In the genomic region with DNA sequence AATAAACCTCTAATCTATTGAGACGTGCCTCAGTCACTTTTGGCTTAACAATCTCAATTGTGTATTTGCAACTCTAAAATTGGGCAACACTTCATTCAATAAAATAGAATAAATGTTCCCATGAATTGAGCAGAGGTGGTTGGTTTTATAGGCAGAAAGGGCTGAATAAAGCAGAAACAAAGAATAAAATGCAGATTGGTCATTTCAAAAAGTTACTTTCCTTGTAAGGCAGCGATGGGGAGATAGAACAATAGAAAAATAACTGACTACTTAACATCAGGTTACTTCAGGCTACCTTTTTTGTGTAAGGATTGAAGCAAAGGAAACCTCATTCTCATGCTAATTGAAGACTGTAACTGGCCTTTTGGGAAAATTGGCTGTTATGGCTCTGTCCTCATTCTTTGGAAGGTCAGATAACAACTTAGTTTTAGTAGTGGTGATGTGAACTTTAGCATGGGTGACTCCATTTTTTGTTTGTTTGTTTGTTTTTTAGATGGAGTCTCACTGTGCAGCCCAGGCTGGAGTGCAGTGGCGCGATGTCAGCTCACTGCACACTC, we compare ENCODE assay signal across 1 cellular context.
TF ChIP-seq lines count a peak whose summit lies in the region.

No MANE protein-coding gene starts in this region.

TF ChIP-seq in K562, 482 proteins besides CTCF, POLR2A, EP300 and RAD21:
- no peak for TF ChIP-seq CHCHD3 (CRISPR knock-in tag; IDR thresholded peaks at IDR 0.05)
- no peak for TF ChIP-seq NR1H2 (CRISPR knock-in tag; IDR thresholded peaks at IDR 0.05)
- no peak for TF ChIP-seq SMARCA5 (IDR thresholded peaks at IDR 0.05)
- TF ChIP-seq, protein P1, sequence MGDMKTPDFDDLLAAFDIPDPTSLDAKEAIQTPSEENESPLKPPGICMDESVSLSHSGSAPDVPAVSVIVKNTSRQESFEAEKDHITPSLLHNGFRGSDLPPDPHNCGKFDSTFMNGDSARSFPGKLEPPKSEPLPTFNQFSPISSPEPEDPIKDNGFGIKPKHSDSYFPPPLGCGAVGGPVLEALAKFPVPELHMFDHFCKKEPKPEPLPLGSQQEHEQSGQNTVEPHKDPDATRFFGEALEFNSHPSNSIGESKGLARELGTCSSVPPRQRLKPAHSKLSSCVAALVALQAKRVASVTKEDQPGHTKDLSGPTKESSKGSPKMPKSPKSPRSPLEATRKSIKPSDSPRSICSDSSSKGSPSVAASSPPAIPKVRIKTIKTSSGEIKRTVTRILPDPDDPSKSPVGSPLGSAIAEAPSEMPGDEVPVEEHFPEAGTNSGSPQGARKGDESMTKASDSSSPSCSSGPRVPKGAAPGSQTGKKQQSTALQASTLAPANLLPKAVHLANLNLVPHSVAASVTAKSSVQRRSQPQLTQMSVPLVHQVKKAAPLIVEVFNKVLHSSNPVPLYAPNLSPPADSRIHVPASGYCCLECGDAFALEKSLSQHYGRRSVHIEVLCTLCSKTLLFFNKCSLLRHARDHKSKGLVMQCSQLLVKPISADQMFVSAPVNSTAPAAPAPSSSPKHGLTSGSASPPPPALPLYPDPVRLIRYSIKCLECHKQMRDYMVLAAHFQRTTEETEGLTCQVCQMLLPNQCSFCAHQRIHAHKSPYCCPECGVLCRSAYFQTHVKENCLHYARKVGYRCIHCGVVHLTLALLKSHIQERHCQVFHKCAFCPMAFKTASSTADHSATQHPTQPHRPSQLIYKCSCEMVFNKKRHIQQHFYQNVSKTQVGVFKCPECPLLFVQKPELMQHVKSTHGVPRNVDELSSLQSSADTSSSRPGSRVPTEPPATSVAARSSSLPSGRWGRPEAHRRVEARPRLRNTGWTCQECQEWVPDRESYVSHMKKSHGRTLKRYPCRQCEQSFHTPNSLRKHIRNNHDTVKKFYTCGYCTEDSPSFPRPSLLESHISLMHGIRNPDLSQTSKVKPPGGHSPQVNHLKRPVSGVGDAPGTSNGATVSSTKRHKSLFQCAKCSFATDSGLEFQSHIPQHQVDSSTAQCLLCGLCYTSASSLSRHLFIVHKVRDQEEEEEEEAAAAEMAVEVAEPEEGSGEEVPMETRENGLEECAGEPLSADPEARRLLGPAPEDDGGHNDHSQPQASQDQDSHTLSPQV (IDR thresholded peaks at IDR 0.05) = peak; percentile 56; the same call in 1 of the 2 replicates
- no peak for TF ChIP-seq CBX2 (IDR thresholded peaks at IDR 0.05; ENCODE audit: insufficient read depth, low read length, poor library complexity, severe bottlenecking)
